Comparison of ENCODE assay signal across 7 cellular contexts in genomic region chr5:181246276-181247050, GRCh38. TPM values are rescaled to one million over a fixed set of nuclear protein-coding genes. Genes with fewer than 3 reads are reported as not detected.
A peak's percentile ranks its signal among the peaks of the same experiment; 100 is the strongest.
DNase-seq lines count a peak whose midpoint lies in the region; ATAC-seq and TF ChIP-seq lines count a peak whose summit lies in the region.

No MANE protein-coding gene starts in this region.

- H3K27ac Mint-ChIP-seq in activated CD4-positive, alpha-beta T cell treated with anti-CD3 and anti-CD28 coated beads, Interleukin-2, amount 10 ng/mL, durations not matched to agents 24 days and 14 days = peak overlapping the region; percentile 99

- no peaks in the 10 kb centered on the region for H3K9me3 Mint-ChIP-seq in activated CD4-positive, alpha-beta T cell treated with anti-CD3 and anti-CD28 coated beads, Interleukin-2, amount 10 ng/mL, durations not matched to agents 24 days and 14 days

- H3K4me3 Mint-ChIP-seq in activated CD4-positive, alpha-beta T cell treated with anti-CD3 and anti-CD28 coated beads, Interleukin-2, amount 10 ng/mL, durations not matched to agents 24 days and 14 days = peak overlapping the region; percentile 98

- H3K36me3 Mint-ChIP-seq in activated CD4-positive, alpha-beta T cell treated with anti-CD3 and anti-CD28 coated beads, Interleukin-2, amount 10 ng/mL, durations not matched to agents 24 days and 14 days (ENCODE audit: low read depth) = peaks cover 49% of the 10 kb centered on the region

- ATAC-seq in HG03439 (IDR thresholded peaks at IDR 0.05; ENCODE audit: unreplicated experiment) = peak; percentile 34

- TF ChIP-seq POLR2A in GM19193 (IDR thresholded peaks at IDR 0.05; ENCODE audit: extremely low read depth, insufficient read depth, insufficient read length) = peak; percentile 64

- H3K27me3 Mint-ChIP-seq in activated CD4-positive, alpha-beta T cell treated with anti-CD3 and anti-CD28 coated beads, Interleukin-2, amount 10 ng/mL, durations not matched to agents 24 days and 14 days = no peaks in the 10 kb centered on the region

- intact Hi-C loops in activated CD4-positive, alpha-beta T cell treated with anti-CD3 and anti-CD28 coated beads, Interleukin-2, amount 10 ng/mL, durations not matched to agents 24 days and 14 days (cut with micrococcal nuclease) = loop anchor here (1.0 to 2.0 kb wide), 3 partner anchors 15 to 436 kb away; partner anchors contain the start of gene TRIM52

- peaks cover 56% of the 10 kb centered on the region for H3K4me1 Mint-ChIP-seq in activated CD4-positive, alpha-beta T cell treated with anti-CD3 and anti-CD28 coated beads, Interleukin-2, amount 10 ng/mL, durations not matched to agents 24 days and 14 days

- DNase-seq in activated CD4-positive, alpha-beta T cell treated with anti-CD3 and anti-CD28 coated beads, Interleukin-2, amount 10 ng/mL, durations not matched to agents 24 days and 14 days = peak; percentile 94
- DNase-seq in effector CD4-positive, alpha-beta T cell = peak; percentile 59
- peak; percentile 98 for DNase-seq in mesenteric fat pad (ENCODE audit: low spot score)
- DNase-seq in stimulated activated CD8-positive, alpha-beta memory T cell treated with anti-CD3 and anti-CD28 coated beads, Interleukin-15, amount 100 ng/mL, for 4 hours (ENCODE audit: low read depth in 2 of 2) = peak; percentile 55 to 57
- no peak for DNase-seq in NK-92 treated with Interleukin-12 subunit alpha and Interleukin-12 subunit beta, amount 100 ng/mL, for 24 hours (lab: John Stamatoyannopoulos, UW)

RNA-seq across cellular contexts. Expression of gene RACK1, which starts 2.8 kb away (rescaled TPM):
- total RNA-seq in activated CD4-positive, alpha-beta T cell treated with anti-CD3 and anti-CD28 coated beads, Interleukin-2, amount 10 ng/mL, durations not matched to agents 24 days and 14 days = 2,172 and 2,196 TPM in 2 replicates
- total RNA-seq in mesenteric fat pad = 1,262 TPM

RNA-seq across cellular contexts. Expression of gene TRIM52, which starts 14.5 kb away (rescaled TPM):
- total RNA-seq in activated CD4-positive, alpha-beta T cell treated with anti-CD3 and anti-CD28 coated beads, Interleukin-2, amount 10 ng/mL, durations not matched to agents 24 days and 14 days = 15.7 and 16.8 TPM in 2 replicates
- total RNA-seq in mesenteric fat pad = 9.5 TPM

RNA-seq across cellular contexts. Expression of gene TRIM41, which starts 23.4 kb away (rescaled TPM):
- 31.6 and 35.2 TPM in 2 replicates for total RNA-seq in activated CD4-positive, alpha-beta T cell treated with anti-CD3 and anti-CD28 coated beads, Interleukin-2, amount 10 ng/mL, durations not matched to agents 24 days and 14 days
- total RNA-seq in mesenteric fat pad = 22.1 TPM

RNA-seq across cellular contexts. Expression of gene TRIM7, which starts 41.5 kb away (rescaled TPM):
- 2.7 TPM in 2 replicates for total RNA-seq in activated CD4-positive, alpha-beta T cell treated with anti-CD3 and anti-CD28 coated beads, Interleukin-2, amount 10 ng/mL, durations not matched to agents 24 days and 14 days
- 3.0 TPM for total RNA-seq in mesenteric fat pad
